ENCODE assay signal across 20 cellular contexts in the genomic region with DNA sequence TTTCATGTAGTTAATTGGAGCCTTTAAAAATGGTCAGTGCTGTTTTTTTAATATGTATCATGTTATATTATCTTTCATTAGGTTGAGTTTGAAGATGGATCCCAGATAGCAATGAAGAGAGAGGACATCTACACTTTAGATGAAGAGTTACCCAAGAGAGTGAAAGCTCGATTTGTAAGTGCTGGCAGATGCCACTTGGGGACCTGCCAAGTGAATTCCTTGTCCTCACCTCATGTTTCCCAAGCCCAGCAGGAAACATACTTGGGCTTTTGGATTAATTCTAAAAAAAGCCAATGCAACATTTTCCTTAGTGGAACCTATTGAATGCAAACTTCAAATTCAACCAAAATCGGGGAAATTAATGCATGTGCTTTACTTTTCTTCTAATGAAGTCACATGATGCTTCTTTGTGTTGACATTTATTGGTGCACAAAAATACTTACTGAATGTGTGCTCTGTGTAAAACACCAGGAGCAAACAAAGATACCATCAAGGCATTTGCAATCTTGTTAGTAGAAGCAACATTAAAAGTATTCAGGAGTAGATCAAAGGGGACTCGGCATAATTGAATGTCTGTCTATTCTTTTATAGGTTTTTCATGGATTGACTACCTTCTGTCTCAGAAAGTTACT.
DNase-seq lines count a peak whose midpoint lies in the region; ATAC-seq and TF ChIP-seq lines count a peak whose summit lies in the region.
"Had no signal": no experiment of that assay in that cellular context is flagged by ENCODE, and none has a peak within 500 bp of the region (broad histone marks: within the 10 kb centered on the region; RNA-seq: fewer than 3 reads in every experiment).

No MANE protein-coding gene starts in this region.

- no peaks in the 10 kb centered on the region for H3K4me1 ChIP-seq in mucosa of descending colon (ENCODE audit: low read depth)
- H3K4me1 ChIP-seq: BE2C, lower lobe of right lung, Peyer's patch, tibial artery had no signal

- in situ Hi-C loops in astrocyte of the spinal cord (cut with HindIII; ENCODE audit: low sequenced_read_pairs) (no loop called here), KBM-7 (cut with MboI; ENCODE audit: low pct_unique_long_range_greater_than_20kb, low sequenced_read_pairs) (no loop called here)

- intact Hi-C loops in mucosa of descending colon (cut with DNase I, micrococcal nuclease): no loop called here

- H3K9me3 ChIP-seq in mucosa of descending colon: no peaks in the 10 kb centered on the region
- H3K9me3 ChIP-seq: BE2C, lower lobe of right lung, Peyer's patch, tibial artery had no signal

- H3K4me3 ChIP-seq in astrocyte of the spinal cord (ENCODE audit: low read depth, low read length) (no peak overlapping the region), mucosa of descending colon (no peak overlapping the region)
- H3K4me3 ChIP-seq: lower lobe of right lung, Peyer's patch, SK-N-MC, tibial artery had no signal

- peak; percentile 60 for ATAC-seq in left lobe of liver
- no peak for ATAC-seq in mucosa of descending colon
- ATAC-seq: lower lobe of right lung, sciatic nerve had no signal

- DNase-seq in AG20443 (ENCODE audit: low spot score): peak; percentile 48
- DNase-seq in LHCN-M2 (ENCODE audit: low read depth): peak; percentile 26
- peak; percentile 46 for DNase-seq in astrocyte of the spinal cord (ENCODE audit: low read depth, low spot score)
- no peak for DNase-seq in left lobe of liver (ENCODE audit: low spot score)
- DNase-seq in KBM-7: no peak
- no peak for DNase-seq in mucosa of descending colon
- DNase-seq in NCI-H128 (lab: John Stamatoyannopoulos, UW; ENCODE audit: unreplicated experiment): no peak
- DNase-seq in SKM-1 (lab: John Stamatoyannopoulos, UW; ENCODE audit: unreplicated experiment): no peak
- DNase-seq: activated CD4-positive, alpha-beta T cell treated with anti-CD3 and anti-CD28 coated beads for 4 hours; BE2C; COR-L47; Karpas-422; lower lobe of right lung; NCI-H1105 treated with DMSO at 0.1 percent for 48 hours; Peyer's patch; stimulated activated CD4-positive, alpha-beta T cell treated with anti-CD3 and anti-CD28 coated beads, Interleukin-1b, Interleukin-23, amount 100 ng/mL, for 48 hours; stimulated activated naive CD4-positive, alpha-beta T cell; tibial artery had no signal

- TF ChIP-seq CTCF in astrocyte of the spinal cord (IDR thresholded peaks at IDR 0.05; ENCODE audit: low read depth, low read length) (no peak), mucosa of descending colon (IDR thresholded peaks at IDR 0.05) (no peak)

- H3K36me3 ChIP-seq in mucosa of descending colon (ENCODE audit: low read depth): no peaks in the 10 kb centered on the region
- H3K36me3 ChIP-seq: BE2C had no signal

Comparison
In these comparisons a context has a peak if more than half of its experiments do, and no peak if none do; other contexts are left out.
1. DNase-seq: peak in AG20443 (single experiment), LHCN-M2 (single experiment) and astrocyte of the spinal cord (single experiment); none in left lobe of liver (single experiment), KBM-7 (single experiment), mucosa of descending colon (0 of 3), NCI-H128 (single experiment) and SKM-1 (single experiment).